1 cellular context compared by ENCODE assay signal in genomic region chr19:38878575-38879399, GRCh38.
TF ChIP-seq lines count a peak whose summit lies in the region.

No MANE protein-coding gene starts in this region.

TF ChIP-seq in liver, 16 proteins besides CTCF, POLR2A, EP300 and RAD21 (continued from another document):
- TF ChIP-seq, protein P1, sequence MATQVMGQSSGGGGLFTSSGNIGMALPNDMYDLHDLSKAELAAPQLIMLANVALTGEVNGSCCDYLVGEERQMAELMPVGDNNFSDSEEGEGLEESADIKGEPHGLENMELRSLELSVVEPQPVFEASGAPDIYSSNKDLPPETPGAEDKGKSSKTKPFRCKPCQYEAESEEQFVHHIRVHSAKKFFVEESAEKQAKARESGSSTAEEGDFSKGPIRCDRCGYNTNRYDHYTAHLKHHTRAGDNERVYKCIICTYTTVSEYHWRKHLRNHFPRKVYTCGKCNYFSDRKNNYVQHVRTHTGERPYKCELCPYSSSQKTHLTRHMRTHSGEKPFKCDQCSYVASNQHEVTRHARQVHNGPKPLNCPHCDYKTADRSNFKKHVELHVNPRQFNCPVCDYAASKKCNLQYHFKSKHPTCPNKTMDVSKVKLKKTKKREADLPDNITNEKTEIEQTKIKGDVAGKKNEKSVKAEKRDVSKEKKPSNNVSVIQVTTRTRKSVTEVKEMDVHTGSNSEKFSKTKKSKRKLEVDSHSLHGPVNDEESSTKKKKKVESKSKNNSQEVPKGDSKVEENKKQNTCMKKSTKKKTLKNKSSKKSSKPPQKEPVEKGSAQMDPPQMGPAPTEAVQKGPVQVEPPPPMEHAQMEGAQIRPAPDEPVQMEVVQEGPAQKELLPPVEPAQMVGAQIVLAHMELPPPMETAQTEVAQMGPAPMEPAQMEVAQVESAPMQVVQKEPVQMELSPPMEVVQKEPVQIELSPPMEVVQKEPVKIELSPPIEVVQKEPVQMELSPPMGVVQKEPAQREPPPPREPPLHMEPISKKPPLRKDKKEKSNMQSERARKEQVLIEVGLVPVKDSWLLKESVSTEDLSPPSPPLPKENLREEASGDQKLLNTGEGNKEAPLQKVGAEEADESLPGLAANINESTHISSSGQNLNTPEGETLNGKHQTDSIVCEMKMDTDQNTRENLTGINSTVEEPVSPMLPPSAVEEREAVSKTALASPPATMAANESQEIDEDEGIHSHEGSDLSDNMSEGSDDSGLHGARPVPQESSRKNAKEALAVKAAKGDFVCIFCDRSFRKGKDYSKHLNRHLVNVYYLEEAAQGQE (IDR thresholded peaks at IDR 0.05) = no peak
- TF ChIP-seq HNF4G (IDR thresholded peaks at IDR 0.05) (no peak), EGR1 (IDR thresholded peaks at IDR 0.05; ENCODE audit: low read depth in 2 of 2) (no peak), HNF4A (conservative IDR thresholded peaks at IDR 0.05) (no peak)
- TF ChIP-seq, protein P2, sequence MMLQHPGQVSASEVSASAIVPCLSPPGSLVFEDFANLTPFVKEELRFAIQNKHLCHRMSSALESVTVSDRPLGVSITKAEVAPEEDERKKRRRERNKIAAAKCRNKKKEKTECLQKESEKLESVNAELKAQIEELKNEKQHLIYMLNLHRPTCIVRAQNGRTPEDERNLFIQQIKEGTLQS (IDR thresholded peaks at IDR 0.05) = no peak
